In the genomic region with DNA sequence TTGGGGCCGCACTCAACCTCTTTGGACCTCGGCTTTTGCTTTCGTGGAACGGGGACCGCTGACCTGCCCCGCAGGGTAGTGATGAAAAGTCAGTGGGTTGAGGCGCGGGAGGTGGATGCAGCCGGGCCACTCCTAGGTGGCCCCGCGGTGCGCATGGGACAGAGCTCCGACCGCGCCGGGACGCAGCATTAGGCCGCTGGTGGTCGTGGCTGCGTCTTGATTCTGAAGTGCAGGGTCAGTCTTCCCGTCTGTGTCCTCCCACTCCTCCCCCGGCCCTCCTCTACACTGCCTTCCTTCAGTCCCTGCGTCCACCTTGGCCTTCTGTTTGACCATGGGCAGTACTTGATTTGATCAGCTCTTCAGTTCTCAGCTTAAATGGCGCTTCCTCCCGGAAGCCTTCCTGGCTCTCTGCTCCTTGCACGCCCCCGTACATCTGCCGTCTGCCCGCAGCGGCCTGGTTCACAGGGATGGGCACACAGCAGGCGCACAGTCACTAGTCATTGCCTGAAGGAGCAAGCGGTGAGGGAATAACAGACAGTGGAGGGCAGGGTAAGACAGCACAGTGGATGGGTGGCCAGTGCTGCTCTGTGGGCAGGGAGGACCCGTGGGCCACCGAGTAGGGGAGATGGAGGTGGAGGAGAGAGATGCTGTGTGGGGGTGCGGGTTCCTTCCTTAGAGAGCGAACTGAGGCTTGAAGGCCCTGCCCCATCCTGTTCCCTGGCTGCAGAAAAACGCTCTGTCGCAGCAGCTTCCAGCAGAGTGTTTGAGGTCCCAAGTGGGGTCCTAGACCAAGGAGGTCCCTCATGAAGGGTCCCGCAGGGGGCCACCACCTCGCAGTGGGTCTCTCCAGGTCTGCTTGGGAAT, we compare ENCODE assay signal across 8 cellular contexts. TPM values are rescaled to one million over a fixed set of nuclear protein-coding genes. Genes with fewer than 3 reads are reported as not detected.
DNase-seq lines count a peak whose midpoint lies in the region; ATAC-seq, FAIRE-seq and TF ChIP-seq lines count a peak whose summit lies in the region.

No MANE protein-coding gene starts in this region.

- peak overlapping the region; percentile 72 for H3K9ac ChIP-seq in Karpas-422 (ENCODE audit: low read length)

- H3K4me1 ChIP-seq in Karpas-422 (ENCODE audit: low read length) (peaks cover 38% of the 10 kb centered on the region), cardiac muscle cell (ENCODE audit: low read depth) (no peaks in the 10 kb centered on the region)

- FAIRE-seq in HTR-8/SVneo (lab: Jason Lieb, UNC): no peak

- peak overlapping the region; percentile 96 for H3K4me2 ChIP-seq in Karpas-422 (ENCODE audit: low read depth, low read length, poor library complexity, severe bottlenecking)

- H3K9me3 ChIP-seq in Karpas-422 (ENCODE audit: low read length) (no peaks in the 10 kb centered on the region), cardiac muscle cell (ENCODE audit: low read depth) (no peaks in the 10 kb centered on the region)

- peak; percentile 18 for DNase-seq in DMS 273 treated with DMSO at 0.1 percent for 48 hours (lab: John Stamatoyannopoulos, UW)
- DNase-seq in Karpas-422: no peak
- DNase-seq in activated T-cell treated with anti-CD3 and anti-CD28 coated beads, Interleukin-2, amount 50 U/mL, for 48 hours: peak; percentile 70 to 72
- peak; percentile 5 to 16 for DNase-seq in cardiac muscle cell (ENCODE audit: low read depth in 1 of 2, low spot score in 1 of 2)
- no peak for DNase-seq in progenitor cell of endocrine pancreas (ENCODE audit: low spot score, unreplicated experiment)
- no peak for DNase-seq in midbrain (lab: John Stamatoyannopoulos, UW)
- no peak for DNase-seq in HTR-8/SVneo (ENCODE audit: insufficient read length, low spot score)

- no peaks in the 10 kb centered on the region for H3K9me3 Mint-ChIP-seq in progenitor cell of endocrine pancreas (ENCODE audit: low read depth)

- H3K79me2 ChIP-seq in Karpas-422 (ENCODE audit: low read length): no peaks in the 10 kb centered on the region

- ATAC-seq in HG02678 (IDR thresholded peaks at IDR 0.05; ENCODE audit: unreplicated experiment): no peak

- H3K27me3 ChIP-seq in Karpas-422 (ENCODE audit: low read length) (peaks cover 3% of the 10 kb centered on the region; the same call in 1 of the 2 replicates), cardiac muscle cell (peaks cover 9% of the 10 kb centered on the region)

- peak overlapping the region; percentile 88; the same call in 1 of the 2 replicates for H2AFZ ChIP-seq in Karpas-422 (ENCODE audit: low read length)

- H3K27me3 Mint-ChIP-seq in progenitor cell of endocrine pancreas: peaks cover 12% of the 10 kb centered on the region

- H3K4me3 Mint-ChIP-seq in progenitor cell of endocrine pancreas (ENCODE audit: low read depth): peak overlapping the region; percentile 74

- no peak overlapping the region for H3K27ac ChIP-seq in Karpas-422 (ENCODE audit: low read length)
- H3K27ac ChIP-seq in cardiac muscle cell: no peak overlapping the region

- H3K4me1 Mint-ChIP-seq in progenitor cell of endocrine pancreas (ENCODE audit: low read depth): peaks cover 3% of the 10 kb centered on the region

- no peaks in the 10 kb centered on the region for H3K9me2 ChIP-seq in Karpas-422 (replicated peaks; ENCODE audit: insufficient read depth, low read length)

- H3K4me3 ChIP-seq in Karpas-422 (ENCODE audit: low read length): peak overlapping the region; percentile 74
- H3K4me3 ChIP-seq in cardiac muscle cell: peak overlapping the region; percentile 37

- H3K36me3 Mint-ChIP-seq in progenitor cell of endocrine pancreas (ENCODE audit: insufficient read depth): no peaks in the 10 kb centered on the region

- H3K36me3 ChIP-seq in Karpas-422 (ENCODE audit: insufficient read depth, low read length) (no peaks in the 10 kb centered on the region), cardiac muscle cell (no peaks in the 10 kb centered on the region)

- TF ChIP-seq CTCF in cardiac muscle cell (IDR thresholded peaks at IDR 0.05; ENCODE audit: low read depth, low read length) (no peak), progenitor cell of endocrine pancreas (IDR thresholded peaks at IDR 0.05; ENCODE audit: unreplicated experiment) (no peak)

- no peaks in the 10 kb centered on the region for H4K20me1 ChIP-seq in Karpas-422 (ENCODE audit: insufficient read depth, low read depth, low read length)

- no peak overlapping the region for H3K27ac Mint-ChIP-seq in progenitor cell of endocrine pancreas

RNA-seq across cellular contexts. Expression of a gene that starts 0.7 kb away (rescaled TPM):
- total RNA-seq in Karpas-422 (2014; rRNA removed; shearing (Covaris generic); ENCODE audit: low replicate concordance): 8.7 and 9.2 TPM in 2 replicates
- 0.92 and 3.1 TPM in 2 replicates for total RNA-seq in cardiac muscle cell
- polyA plus RNA-seq in cardiac muscle cell: 0.62 and 1.7 TPM in 2 replicates
- total RNA-seq in progenitor cell of endocrine pancreas: 3.0 and 3.3 TPM in 2 replicates

RNA-seq across cellular contexts. Expression of a gene that starts 41.3 kb away (rescaled TPM):
- 67.0 and 72.5 TPM in 2 replicates for total RNA-seq in Karpas-422 (2014; rRNA removed; shearing (Covaris generic); ENCODE audit: low replicate concordance)
- total RNA-seq in cardiac muscle cell: 36.2 and 59.5 TPM in 2 replicates
- polyA plus RNA-seq in cardiac muscle cell: 64.6 and 110 TPM in 2 replicates
- 34.8 and 37.2 TPM in 2 replicates for total RNA-seq in progenitor cell of endocrine pancreas

RNA-seq across cellular contexts. Expression of a gene that starts 42.5 kb away (rescaled TPM):
- total RNA-seq in Karpas-422 (2014; rRNA removed; shearing (Covaris generic); ENCODE audit: low replicate concordance): 38.3 and 48.1 TPM in 2 replicates
- 47.1 and 58.7 TPM in 2 replicates for total RNA-seq in cardiac muscle cell
- 13.2 and 13.7 TPM in 2 replicates for polyA plus RNA-seq in cardiac muscle cell
- total RNA-seq in progenitor cell of endocrine pancreas: 50.4 and 52.5 TPM in 2 replicates

Comparison
In these comparisons a context has a peak if more than half of its experiments do, and no peak if none do; other contexts are left out.
1. DNase-seq: peak in DMS 273 treated with DMSO at 0.1 percent for 48 hours (single experiment), activated T-cell treated with anti-CD3 and anti-CD28 coated beads, Interleukin-2, amount 50 U/mL, for 48 hours (2 of 2) and cardiac muscle cell (2 of 2); none in Karpas-422 (single experiment), progenitor cell of endocrine pancreas (single experiment), midbrain (single experiment) and HTR-8/SVneo (single experiment).